Comparison of ENCODE assay signal across 1 cellular context in genomic region chr9:98161851-98162250, GRCh38.
TF ChIP-seq lines count a peak whose summit lies in the region.

No MANE protein-coding gene starts in this region.

TF ChIP-seq in H1, 55 proteins besides CTCF, POLR2A, EP300 and RAD21:
- no peak for TF ChIP-seq CEBPB (IDR thresholded peaks at IDR 0.05; ENCODE audit: low read depth, low read length)
- no peak for TF ChIP-seq ATF2 (IDR thresholded peaks at IDR 0.05; ENCODE audit: low read length)
- no peak for TF ChIP-seq NANOG (IDR thresholded peaks at IDR 0.05; ENCODE audit: insufficient read depth, low read depth, low read length, poor library complexity, severe bottlenecking)
- no peak for TF ChIP-seq FOSL1 (IDR thresholded peaks at IDR 0.05; ENCODE audit: insufficient read depth, low read depth, low read length)
- no peak for TF ChIP-seq POLR2AphosphoS5 (IDR thresholded peaks at IDR 0.05; ENCODE audit: low read depth, low read length)
- no peak for TF ChIP-seq SRF (IDR thresholded peaks at IDR 0.05; ENCODE audit: low read depth, low read length)
- no peak for TF ChIP-seq RFX5 (IDR thresholded peaks at IDR 0.05; ENCODE audit: borderline replicate concordance, low read depth, low read length)
- no peak for TF ChIP-seq RXRA (IDR thresholded peaks at IDR 0.05; ENCODE audit: insufficient read depth, low read depth, low read length)
- no peak for TF ChIP-seq BRCA1 (IDR thresholded peaks at IDR 0.05; ENCODE audit: low read depth, low read length)
- TF ChIP-seq, protein P1, sequence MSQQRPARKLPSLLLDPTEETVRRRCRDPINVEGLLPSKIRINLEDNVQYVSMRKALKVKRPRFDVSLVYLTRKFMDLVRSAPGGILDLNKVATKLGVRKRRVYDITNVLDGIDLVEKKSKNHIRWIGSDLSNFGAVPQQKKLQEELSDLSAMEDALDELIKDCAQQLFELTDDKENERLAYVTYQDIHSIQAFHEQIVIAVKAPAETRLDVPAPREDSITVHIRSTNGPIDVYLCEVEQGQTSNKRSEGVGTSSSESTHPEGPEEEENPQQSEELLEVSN (IDR thresholded peaks at IDR 0.05) = no peak
